1 cellular context compared by ENCODE assay signal in the genomic region with DNA sequence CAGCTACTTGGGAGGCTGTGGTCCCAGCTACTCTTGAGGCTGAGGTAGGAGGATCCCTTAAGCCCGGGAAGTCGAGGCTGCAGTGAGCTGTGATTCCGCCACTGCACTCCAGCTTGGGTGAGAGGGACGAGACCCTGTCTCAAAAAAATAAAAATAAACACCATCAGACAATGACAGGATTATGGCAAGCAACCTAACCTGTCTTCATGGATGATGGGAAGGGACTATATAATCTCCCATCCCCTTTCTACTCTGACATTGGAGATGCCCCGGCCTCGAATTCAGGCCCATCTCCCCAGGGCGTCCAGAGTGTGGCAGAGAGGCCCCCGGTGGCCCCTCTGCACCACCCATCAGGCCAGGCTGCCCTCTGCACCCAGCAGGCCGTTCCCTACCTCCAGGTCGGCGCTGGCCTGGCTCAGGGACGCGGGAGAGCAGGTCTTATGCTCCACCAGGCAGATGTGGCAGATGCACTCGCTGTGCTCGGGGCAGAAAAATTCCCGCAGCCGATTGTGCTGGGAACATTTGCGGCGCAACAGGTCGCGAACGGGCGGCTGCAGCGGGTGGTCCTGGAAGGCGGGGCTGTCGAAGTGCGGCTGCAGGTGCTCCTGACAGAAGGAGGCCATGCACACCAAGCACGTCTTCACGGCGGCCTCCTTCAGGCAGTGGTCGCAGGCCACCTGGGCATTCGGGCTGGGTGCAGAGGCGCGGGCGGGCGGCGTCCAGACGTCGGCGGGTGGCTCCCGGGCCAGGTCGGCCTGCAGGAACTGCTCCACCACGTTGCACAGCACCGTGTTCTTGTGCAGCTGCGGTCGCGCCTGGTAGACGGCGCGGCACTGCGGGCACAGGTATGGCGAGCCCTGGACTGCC.
TF ChIP-seq lines count a peak whose summit lies in the region.

No MANE protein-coding gene starts in this region.

TF ChIP-seq in HepG2, 621 proteins besides CTCF, POLR2A, EP300 and RAD21 (continued from another document and continues in another):
- TF ChIP-seq, protein P1, sequence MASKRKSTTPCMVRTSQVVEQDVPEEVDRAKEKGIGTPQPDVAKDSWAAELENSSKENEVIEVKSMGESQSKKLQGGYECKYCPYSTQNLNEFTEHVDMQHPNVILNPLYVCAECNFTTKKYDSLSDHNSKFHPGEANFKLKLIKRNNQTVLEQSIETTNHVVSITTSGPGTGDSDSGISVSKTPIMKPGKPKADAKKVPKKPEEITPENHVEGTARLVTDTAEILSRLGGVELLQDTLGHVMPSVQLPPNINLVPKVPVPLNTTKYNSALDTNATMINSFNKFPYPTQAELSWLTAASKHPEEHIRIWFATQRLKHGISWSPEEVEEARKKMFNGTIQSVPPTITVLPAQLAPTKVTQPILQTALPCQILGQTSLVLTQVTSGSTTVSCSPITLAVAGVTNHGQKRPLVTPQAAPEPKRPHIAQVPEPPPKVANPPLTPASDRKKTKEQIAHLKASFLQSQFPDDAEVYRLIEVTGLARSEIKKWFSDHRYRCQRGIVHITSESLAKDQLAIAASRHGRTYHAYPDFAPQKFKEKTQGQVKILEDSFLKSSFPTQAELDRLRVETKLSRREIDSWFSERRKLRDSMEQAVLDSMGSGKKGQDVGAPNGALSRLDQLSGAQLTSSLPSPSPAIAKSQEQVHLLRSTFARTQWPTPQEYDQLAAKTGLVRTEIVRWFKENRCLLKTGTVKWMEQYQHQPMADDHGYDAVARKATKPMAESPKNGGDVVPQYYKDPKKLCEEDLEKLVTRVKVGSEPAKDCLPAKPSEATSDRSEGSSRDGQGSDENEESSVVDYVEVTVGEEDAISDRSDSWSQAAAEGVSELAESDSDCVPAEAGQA (IDR thresholded peaks at IDR 0.05; ENCODE audit: low read depth), result no peak; the same call in 1 of the 2 replicates
- TF ChIP-seq, protein P1 (CRISPR knock-in tag; IDR thresholded peaks at IDR 0.05; ENCODE audit: borderline replicate concordance), result no peak
- TF ChIP-seq PLSCR1 (CRISPR knock-in tag; IDR thresholded peaks at IDR 0.05; ENCODE audit: borderline replicate concordance) (0 out of 2 replicates have a peak, but pooled peaks have one; percentile 82), NFAT5 (CRISPR knock-in tag; IDR thresholded peaks at IDR 0.05) (0 out of 2 replicates have a peak, but pooled peaks have one; percentile 59), NFIB (CRISPR knock-in tag; IDR thresholded peaks at IDR 0.05; ENCODE audit: borderline replicate concordance) (peak; percentile 59; the same call in 1 of the 2 replicates), NCOA1 (CRISPR knock-in tag; IDR thresholded peaks at IDR 0.05) (peak; percentile 18; the same call in 1 of the 2 replicates), ZNF766 (CRISPR knock-in tag; IDR thresholded peaks at IDR 0.05; ENCODE audit: borderline replicate concordance) (0 out of 2 replicates have a peak, but pooled peaks have one; percentile 12), BRCA1 (CRISPR knock-in tag; IDR thresholded peaks at IDR 0.05) (peak; percentile 32; the same call in 1 of the 2 replicates), HOXA7 (CRISPR knock-in tag; IDR thresholded peaks at IDR 0.05) (0 out of 2 replicates have a peak, but pooled peaks have one; percentile 32), ARNT (IDR thresholded peaks at IDR 0.05) (no peak), SIN3A (IDR thresholded peaks at IDR 0.05; ENCODE audit: borderline replicate concordance, low read depth, low read length) (no peak), ZNF138 (CRISPR knock-in tag; IDR thresholded peaks at IDR 0.05; ENCODE audit: low read depth) (peak; percentile 54), KLF12 (CRISPR knock-in tag; IDR thresholded peaks at IDR 0.05; ENCODE audit: borderline replicate concordance) (no peak), ESRRA (CRISPR knock-in tag; IDR thresholded peaks at IDR 0.05; ENCODE audit: low read depth) (peak; percentile 15; the same call in 1 of the 2 replicates), FOSL1 (CRISPR knock-in tag; IDR thresholded peaks at IDR 0.05; ENCODE audit: borderline replicate concordance) (peak; percentile 42; the same call in 1 of the 2 replicates), ZSCAN30 (CRISPR knock-in tag; IDR thresholded peaks at IDR 0.05) (0 out of 2 replicates have a peak, but pooled peaks have one; percentile 30), HMGA1 (CRISPR knock-in tag; conservative IDR thresholded peaks at IDR 0.05) (no peak), ZNF709 (CRISPR knock-in tag; IDR thresholded peaks at IDR 0.05) (peak; percentile 45; the same call in 1 of the 2 replicates), CHD4 (IDR thresholded peaks at IDR 0.05; ENCODE audit: borderline replicate concordance, low read length) (no peak), SSRP1 (CRISPR knock-in tag; IDR thresholded peaks at IDR 0.05) (no peak), ZFP90 (CRISPR knock-in tag; IDR thresholded peaks at IDR 0.05; ENCODE audit: borderline replicate concordance) (0 out of 2 replicates have a peak, but pooled peaks have one; percentile 40), SATB2 (CRISPR knock-in tag; IDR thresholded peaks at IDR 0.05) (0 out of 2 replicates have a peak, but pooled peaks have one; percentile 21), ZNF646 (CRISPR knock-in tag; IDR thresholded peaks at IDR 0.05) (peak; percentile 73), ZNF720 (CRISPR knock-in tag; IDR thresholded peaks at IDR 0.05) (no peak)
- TF ChIP-seq, protein P2, sequence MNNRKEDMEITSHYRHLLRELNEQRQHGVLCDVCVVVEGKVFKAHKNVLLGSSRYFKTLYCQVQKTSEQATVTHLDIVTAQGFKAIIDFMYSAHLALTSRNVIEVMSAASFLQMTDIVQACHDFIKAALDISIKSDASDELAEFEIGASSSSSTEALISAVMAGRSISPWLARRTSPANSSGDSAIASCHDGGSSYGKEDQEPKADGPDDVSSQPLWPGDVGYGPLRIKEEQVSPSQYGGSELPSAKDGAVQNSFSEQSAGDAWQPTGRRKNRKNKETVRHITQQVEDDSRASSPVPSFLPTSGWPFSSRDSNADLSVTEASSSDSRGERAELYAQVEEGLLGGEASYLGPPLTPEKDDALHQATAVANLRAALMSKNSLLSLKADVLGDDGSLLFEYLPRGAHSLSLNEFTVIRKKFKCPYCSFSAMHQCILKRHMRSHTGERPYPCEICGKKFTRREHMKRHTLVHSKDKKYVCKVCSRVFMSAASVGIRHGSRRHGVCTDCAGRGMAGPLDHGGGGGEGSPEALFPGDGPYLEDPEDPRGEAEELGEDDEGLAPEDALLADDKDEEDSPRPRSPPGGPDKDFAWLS (CRISPR knock-in tag; IDR thresholded peaks at IDR 0.05; ENCODE audit: borderline replicate concordance), result 0 out of 2 replicates have a peak, but pooled peaks have one; percentile 4
- TF ChIP-seq, protein P3, sequence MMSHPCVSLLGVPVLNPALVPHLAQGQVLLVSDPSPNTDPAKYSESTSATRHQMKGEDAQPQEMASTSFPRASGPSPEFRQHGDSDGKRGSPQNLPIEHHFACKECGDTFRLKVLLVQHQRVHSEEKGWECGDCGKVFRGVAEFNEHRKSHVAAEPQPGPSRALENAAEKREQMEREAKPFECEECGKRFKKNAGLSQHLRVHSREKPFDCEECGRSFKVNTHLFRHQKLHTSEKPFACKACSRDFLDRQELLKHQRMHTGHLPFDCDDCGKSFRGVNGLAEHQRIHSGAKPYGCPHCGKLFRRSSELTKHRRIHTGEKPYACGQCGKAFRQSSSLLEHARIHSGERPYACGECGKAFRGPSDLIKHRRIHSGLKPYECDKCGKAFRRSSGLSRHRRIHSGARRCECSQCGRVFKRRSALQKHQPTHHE (CRISPR knock-in tag; IDR thresholded peaks at IDR 0.05; ENCODE audit: borderline replicate concordance), result 0 out of 2 replicates have a peak, but pooled peaks have one; percentile 3
- TF ChIP-seq, protein P4, sequence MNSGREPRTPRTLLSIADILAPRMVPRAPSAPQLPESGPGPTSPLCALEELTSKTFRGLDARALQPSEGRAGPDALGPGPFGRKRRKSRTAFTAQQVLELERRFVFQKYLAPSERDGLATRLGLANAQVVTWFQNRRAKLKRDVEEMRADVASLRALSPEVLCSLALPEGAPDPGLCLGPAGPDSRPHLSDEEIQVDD (CRISPR knock-in tag; IDR thresholded peaks at IDR 0.05; ENCODE audit: borderline replicate concordance), result peak; percentile 58
